25 cellular contexts compared by ENCODE assay signal in genomic region chr2:125169764-125170146, GRCh38.
"Had no signal": no experiment of that assay in that cellular context is flagged by ENCODE, and none has a peak within 500 bp of the region (broad histone marks: within the 10 kb centered on the region; RNA-seq: fewer than 3 reads in every experiment).

No MANE protein-coding gene starts in this region.

- FAIRE-seq: colon had no signal

- DNase-seq: activated CD4-positive, alpha-beta memory T cell treated with anti-CD3 and anti-CD28 coated beads, Interleukin-2, amount 10 ng/mL, durations not matched to agents 7 days and 5 days; activated CD4-positive, alpha-beta T cell treated with anti-CD3 and anti-CD28 coated beads for 36 hours; activated CD4-positive, alpha-beta T cell treated with anti-CD3 and anti-CD28 coated beads, Interleukin-2, amount 50 U/mL, for 1 hour; activated naive CD4-positive, alpha-beta T cell treated with anti-CD3 and anti-CD28 coated beads, Interleukin-2, amount 50 U/mL, for 16 hours; activated naive CD8-positive, alpha-beta T cell treated with anti-CD3 and anti-CD28 coated beads, Interleukin-2, amount 10 ng/mL, durations not matched to agents 7 days and 5 days; activated T-cell treated with anti-CD3 and anti-CD28 coated beads for 4 hours; activated T-cell treated with anti-CD3 and anti-CD28 coated beads, Interleukin-2, amount 50 U/mL, for 48 hours; adrenal gland; brain microvascular endothelial cell; cerebellar nuclear complex; NCI-H1048; NCI-H1930; NCI-H2107; NCI-H510A treated with DMSO at 0.1 percent for 48 hours; NCI-H69; NK-92 treated with Interleukin-12 subunit alpha and Interleukin-12 subunit beta, amount 100 ng/mL, for 24 hours; Right ventricle myocardium superior; RPMI8226; SJCRH30; SK-N-SH; T-helper 1 cell; WERI-Rb-1 had no signal

- H3K4me2 ChIP-seq: SK-N-SH had no signal

- ATAC-seq: activated CD4-positive, alpha-beta T cell treated with anti-CD3 and anti-CD28 coated beads for 36 hours; activated T-helper 17 cell treated with anti-CD3 and anti-CD28 coated beads, Interleukin-2, amount 50 U/mL, for 72 hours; Panc1 had no signal

- H3K27me3 ChIP-seq: adrenal gland, brain microvascular endothelial cell, SJCRH30 had no signal

- H3K4me1 ChIP-seq: adrenal gland, SJCRH30 had no signal

- H3K27ac ChIP-seq: adrenal gland, brain microvascular endothelial cell, SJCRH30, WERI-Rb-1 had no signal

- H3K36me3 ChIP-seq: adrenal gland, brain microvascular endothelial cell, SJCRH30, WERI-Rb-1 had no signal

- H3K4me3 ChIP-seq: adrenal gland, SJCRH30 had no signal

- H3K9ac ChIP-seq: SK-N-SH had no signal

- H3K9me3 ChIP-seq: adrenal gland, SJCRH30, SK-N-SH had no signal
